Comparison of ENCODE assay signal across 31 cellular contexts in the genomic region with DNA sequence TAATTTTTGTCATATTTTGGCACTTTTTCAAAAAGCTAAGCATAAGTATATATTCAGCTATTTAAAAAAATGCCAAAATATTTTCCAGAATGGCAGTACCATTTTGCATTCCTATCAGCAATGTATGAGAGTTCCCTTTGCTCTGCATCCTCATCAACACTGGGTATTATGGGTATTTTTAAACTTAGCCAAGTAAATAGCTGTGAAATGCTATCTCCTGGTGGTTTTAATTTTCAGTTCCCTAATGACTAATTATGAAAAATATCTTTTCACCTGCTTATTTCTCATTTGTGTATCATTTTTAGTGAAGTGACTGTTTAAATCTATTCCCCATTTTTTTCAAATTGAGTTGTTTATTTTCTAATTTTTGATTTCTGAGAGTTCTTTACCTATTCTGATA.
"Had no signal": no experiment of that assay in that cellular context is flagged by ENCODE, and none has a peak within 500 bp of the region (broad histone marks: within the 10 kb centered on the region; RNA-seq: fewer than 3 reads in every experiment).

No MANE protein-coding gene starts in this region.

- H3K27ac ChIP-seq: neural progenitor cell, ovary, parathyroid adenoma, psoas muscle, right lobe of liver, sigmoid colon, spleen, suprapubic skin, testis, tibial artery, transverse colon, upper lobe of right lung, uterus had no signal

- H3K36me3 Mint-ChIP-seq: natural killer cell; stimulated activated memory B cell treated with anti-CD40 and anti-IgM and Interleukin-4, amounts not matched to agents 10 μg/mL and 1 μg/mL and 100 μg/mL, for 72 hours; type B pancreatic cell had no signal

- H3K4me1 ChIP-seq: neural progenitor cell, parathyroid adenoma, psoas muscle, right lobe of liver, sigmoid colon, spleen, suprapubic skin, testis, tibial artery, transverse colon, upper lobe of right lung, uterus had no signal

- H3K4me1 Mint-ChIP-seq: natural killer cell; nephron; neural progenitor cell; stimulated activated memory B cell treated with anti-CD40 and anti-IgM and Interleukin-4, amounts not matched to agents 10 μg/mL and 1 μg/mL and 100 μg/mL, for 72 hours; stimulated activated naive CD8-positive, alpha-beta T cell treated with anti-CD3 and anti-CD28 coated beads, Interleukin-15, amount 100 ng/mL, for 72 hours had no signal

- H3K36me3 ChIP-seq: neural progenitor cell, ovary, right lobe of liver, sigmoid colon, spleen, suprapubic skin, tibial artery, transverse colon, upper lobe of right lung, uterus had no signal

- H3K9me3 ChIP-seq: ovary, psoas muscle, right lobe of liver, testis, tibial artery, transverse colon, upper lobe of right lung, uterus had no signal

- H3K9ac ChIP-seq: neural progenitor cell, parathyroid adenoma had no signal

- H3K4me3 Mint-ChIP-seq: natural killer cell; nephron; neural progenitor cell; stimulated activated memory B cell treated with anti-CD40 and anti-IgM and Interleukin-4, amounts not matched to agents 10 μg/mL and 1 μg/mL and 100 μg/mL, for 72 hours; stimulated activated naive CD8-positive, alpha-beta T cell treated with anti-CD3 and anti-CD28 coated beads, Interleukin-15, amount 100 ng/mL, for 72 hours; type B pancreatic cell had no signal

- H2AFZ ChIP-seq: neural progenitor cell, parathyroid adenoma had no signal

- H3K27me3 ChIP-seq: neural progenitor cell, ovary, right lobe of liver, sigmoid colon, spleen, suprapubic skin, testis, tibial artery, transverse colon, upper lobe of right lung, uterus had no signal

- ATAC-seq: natural killer cell; psoas muscle; right cardiac atrium; right lobe of liver; stimulated activated memory B cell treated with anti-CD40 and anti-IgM and Interleukin-4, amounts not matched to agents 10 μg/mL and 1 μg/mL and 100 μg/mL, for 72 hours; stimulated activated naive CD8-positive, alpha-beta T cell treated with anti-CD3 and anti-CD28 coated beads, Interleukin-15, amount 100 ng/mL, for 72 hours; stimulated activated naive CD8-positive, alpha-beta T cell treated with anti-CD3 and anti-CD28 coated beads, Interleukin-15, Interleukin-2, amounts not matched to agents 100 U/mL and 50 U/mL, for 24 hours; upper lobe of right lung had no signal

- H3K27me3 Mint-ChIP-seq: progenitor cell of endocrine pancreas; stimulated activated memory B cell treated with anti-CD40 and anti-IgM and Interleukin-4, amounts not matched to agents 10 μg/mL and 1 μg/mL and 100 μg/mL, for 72 hours; type B pancreatic cell had no signal

- H3K27ac Mint-ChIP-seq: natural killer cell; nephron; neural progenitor cell; progenitor cell of endocrine pancreas; stimulated activated memory B cell treated with anti-CD40 and anti-IgM and Interleukin-4, amounts not matched to agents 10 μg/mL and 1 μg/mL and 100 μg/mL, for 72 hours; stimulated activated naive CD8-positive, alpha-beta T cell treated with anti-CD3 and anti-CD28 coated beads, Interleukin-15, amount 100 ng/mL, for 72 hours; type B pancreatic cell had no signal

- H3K4me2 ChIP-seq: neural progenitor cell had no signal

- H3K4me3 ChIP-seq: neural progenitor cell, ovary, psoas muscle, right lobe of liver, sigmoid colon, spleen, suprapubic skin, testis, tibial artery, transverse colon, upper lobe of right lung, uterus had no signal

- H3K79me2 ChIP-seq: parathyroid adenoma had no signal

- DNase-seq: natural killer cell; occipital lobe; ovary; posterior cingulate gyrus; psoas muscle; right cardiac atrium; right lobe of liver; sigmoid colon; small intestine; spleen; stimulated activated CD4-positive, alpha-beta T cell treated with anti-CD3 and anti-CD28 coated beads, Interleukin-12 subunit alpha, Interleukin-12 subunit beta, amount 100 ng/mL, for 4 hours; stimulated activated CD4-positive, alpha-beta T cell treated with anti-CD3 and anti-CD28 coated beads, Interleukin-1b, Interleukin-23, amount 100 ng/mL, for 48 hours; stimulated activated CD4-positive, alpha-beta T cell treated with anti-CD3 and anti-CD28 coated beads, Interleukin-4, amount 100 ng/mL, for 1 hour; stimulated activated CD4-positive, alpha-beta T cell treated with anti-CD3 and anti-CD28 coated beads, Interleukin-4, amount 100 ng/mL, for 4 hours; stimulated activated CD8-positive, alpha-beta memory T cell treated with anti-CD3 and anti-CD28 coated beads, Interleukin-4, amount 100 ng/mL, for 48 hours; stimulated activated naive CD4-positive, alpha-beta T cell; stimulated activated naive CD8-positive, alpha-beta T cell treated with anti-CD3 and anti-CD28 coated beads, Interleukin-15, amount 100 ng/mL, for 72 hours; stimulated activated naive CD8-positive, alpha-beta T cell treated with anti-CD3 and anti-CD28 coated beads, Interleukin-15, Interleukin-2, amounts not matched to agents 100 U/mL and 50 U/mL, for 24 hours; substantia nigra; testis; tibial artery; transverse colon; upper lobe of right lung; uterus had no signal
